ENCODE assay signal across 8 cellular contexts in the genomic region with DNA sequence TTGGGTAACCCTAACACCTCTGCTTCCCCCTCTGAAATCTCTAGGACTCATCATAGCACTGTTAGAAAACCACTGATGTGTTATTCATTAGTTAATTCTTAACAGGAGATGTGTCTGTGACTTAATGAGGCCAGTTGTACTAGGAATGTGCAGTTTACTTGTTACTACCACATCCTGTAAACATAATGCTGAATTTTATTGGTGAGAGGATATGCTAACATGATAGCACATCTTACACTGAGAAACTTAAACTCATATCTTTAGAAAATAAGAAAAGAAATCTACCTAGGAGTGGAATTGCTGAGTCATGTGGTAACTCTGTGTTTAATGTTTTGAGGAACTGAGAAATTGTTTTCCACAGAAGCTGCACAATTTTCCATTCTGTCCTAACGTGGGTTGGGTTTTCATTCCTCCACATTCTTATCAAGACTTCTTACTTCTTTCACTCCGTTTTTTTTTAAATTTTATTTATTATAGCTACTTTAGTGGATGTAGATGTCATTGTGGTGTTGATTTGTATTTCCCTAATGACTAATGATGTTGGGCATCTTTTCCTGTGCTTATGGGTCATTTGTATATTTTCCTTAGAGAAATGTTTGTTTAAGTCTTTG. TPM values are rescaled to one million over a fixed set of nuclear protein-coding genes. Genes with fewer than 3 reads are reported as not detected.
A peak's percentile ranks its signal among the peaks of the same experiment; 100 is the strongest.
DNase-seq lines count a peak whose midpoint lies in the region; ATAC-seq and TF ChIP-seq lines count a peak whose summit lies in the region.

No MANE protein-coding gene starts in this region.

- H3K27me3 Mint-ChIP-seq in activated T-helper 1 cell treated with anti-CD3 and anti-CD28 coated beads, Interleukin-12 subunit alpha, Interleukin-12 subunit beta, Interleukin-2, Interleukin-4 antibody, amounts not matched to agents 30 ng/mL and 10 ng/mL and 1 ng/mL, durations not matched to agents 14 hours and 24 hours and 36 hours (ENCODE audit: insufficient read depth), result no peaks in the 10 kb centered on the region

- in situ Hi-C loops in mammary epithelial cell (cut with MboI; ENCODE audit: low sequenced_read_pairs in 2 of 2), result no loop called here

- H3K27ac ChIP-seq in mammary epithelial cell (ENCODE audit: insufficient read depth, low read depth, low read length) (no peak overlapping the region), vagina (no peak overlapping the region), upper lobe of right lung (no peak overlapping the region)

- ATAC-seq in GM18520 (IDR thresholded peaks at IDR 0.05; ENCODE audit: unreplicated experiment) (peak; percentile 77), HG03060 (IDR thresholded peaks at IDR 0.05; ENCODE audit: low read depth, unreplicated experiment) (peak; percentile 50), omental fat pad (ENCODE audit: low FRiP score) (peak; percentile 19), GM21528 (IDR thresholded peaks at IDR 0.05; ENCODE audit: low FRiP score, unreplicated experiment) (no peak), upper lobe of right lung (no peak)

- H3K27ac Mint-ChIP-seq in activated T-helper 1 cell treated with anti-CD3 and anti-CD28 coated beads, Interleukin-12 subunit alpha, Interleukin-12 subunit beta, Interleukin-2, Interleukin-4 antibody, amounts not matched to agents 30 ng/mL and 10 ng/mL and 1 ng/mL, durations not matched to agents 14 hours and 24 hours and 36 hours, result peak overlapping the region; percentile 63

- CTCF ChIA-PET in mammary epithelial cell (lab: Charles Lee; ENCODE audit: low non-redundant PET), result no interaction called here

- no peaks in the 10 kb centered on the region for H4K20me1 ChIP-seq in mammary epithelial cell (ENCODE audit: insufficient read depth, low read length)

- dilution Hi-C loops in mammary epithelial cell (cut with HindIII; ENCODE audit: low sequenced_read_pairs), result no loop called here

- H3K36me3 Mint-ChIP-seq in activated T-helper 1 cell treated with anti-CD3 and anti-CD28 coated beads, Interleukin-12 subunit alpha, Interleukin-12 subunit beta, Interleukin-2, Interleukin-4 antibody, amounts not matched to agents 30 ng/mL and 10 ng/mL and 1 ng/mL, durations not matched to agents 14 hours and 24 hours and 36 hours (ENCODE audit: low read depth), result peaks cover 22% of the 10 kb centered on the region

- no peak overlapping the region for H2AFZ ChIP-seq in mammary epithelial cell (ENCODE audit: low read depth, low read length)

- H3K9me3 Mint-ChIP-seq in activated T-helper 1 cell treated with anti-CD3 and anti-CD28 coated beads, Interleukin-12 subunit alpha, Interleukin-12 subunit beta, Interleukin-2, Interleukin-4 antibody, amounts not matched to agents 30 ng/mL and 10 ng/mL and 1 ng/mL, durations not matched to agents 14 hours and 24 hours and 36 hours, result no peaks in the 10 kb centered on the region

- 100% methylated on average over 2 of the region's 2 CpGs for whole genome bisulfite sequencing in mammary epithelial cell (ENCODE audit: low coverage, missing lambda C conversion rate)

- no TSS peak for BruUV-seq in mammary epithelial cell (replicated peaks; lab: Mats Ljungman, UMichigan)

- intact Hi-C loops in activated T-helper 1 cell treated with anti-CD3 and anti-CD28 coated beads, Interleukin-12 subunit alpha, Interleukin-12 subunit beta, Interleukin-2, Interleukin-4 antibody, amounts not matched to agents 30 ng/mL and 10 ng/mL and 1 ng/mL, durations not matched to agents 14 hours and 24 hours and 36 hours (cut with micrococcal nuclease), result loop anchor here (1.0 kb wide), 2 partner anchors 34 to 51 kb away; partner anchors contain the start of gene XNDC1N
- intact Hi-C loops in mammary epithelial cell (cut with micrococcal nuclease), result no loop called here
- intact Hi-C loops in vagina (cut with DNase I), result no loop called here
- intact Hi-C loops in upper lobe of right lung (cut with DNase I), result no loop called here

- no peak overlapping the region for H3K9ac ChIP-seq in mammary epithelial cell (ENCODE audit: insufficient read depth, low read length)

- H3K79me2 ChIP-seq in mammary epithelial cell (ENCODE audit: insufficient read depth, low read length), result peaks cover 3% of the 10 kb centered on the region

- H3K27me3 ChIP-seq in mammary epithelial cell (ENCODE audit: insufficient read depth, low read length), result no peaks in the 10 kb centered on the region
- H3K27me3 ChIP-seq in vagina, result no peaks in the 10 kb centered on the region
- no peaks in the 10 kb centered on the region for H3K27me3 ChIP-seq in upper lobe of right lung

- no peak overlapping the region for H3K4me2 ChIP-seq in mammary epithelial cell (ENCODE audit: insufficient read depth, low read depth, low read length)

- H3K36me3 ChIP-seq in mammary epithelial cell (ENCODE audit: insufficient read depth, low read length) (peaks cover 5% of the 10 kb centered on the region), vagina (peaks cover 0 to 22% of the 10 kb centered on the region in 2 donors), upper lobe of right lung (peaks cover 41% of the 10 kb centered on the region)

- H3K4me1 Mint-ChIP-seq in activated T-helper 1 cell treated with anti-CD3 and anti-CD28 coated beads, Interleukin-12 subunit alpha, Interleukin-12 subunit beta, Interleukin-2, Interleukin-4 antibody, amounts not matched to agents 30 ng/mL and 10 ng/mL and 1 ng/mL, durations not matched to agents 14 hours and 24 hours and 36 hours (ENCODE audit: low read depth), result peaks cover 38% of the 10 kb centered on the region

- TF ChIP-seq POLR2A in vagina (IDR thresholded peaks at IDR 0.05), result no peak

- H3K4me1 ChIP-seq in mammary epithelial cell (ENCODE audit: insufficient read depth, low read length) (no peaks in the 10 kb centered on the region), vagina (no peaks in the 10 kb centered on the region), upper lobe of right lung (peaks cover 4% of the 10 kb centered on the region)

- H3K4me3 Mint-ChIP-seq in activated T-helper 1 cell treated with anti-CD3 and anti-CD28 coated beads, Interleukin-12 subunit alpha, Interleukin-12 subunit beta, Interleukin-2, Interleukin-4 antibody, amounts not matched to agents 30 ng/mL and 10 ng/mL and 1 ng/mL, durations not matched to agents 14 hours and 24 hours and 36 hours, result peak overlapping the region; percentile 43

- H3K4me3 ChIP-seq in mammary epithelial cell (replicated peaks in 1 of 3; ENCODE audit: insufficient read depth in 1 of 3, low read depth in 2 of 3, low read length in 3 of 3) (no peak overlapping the region), vagina (no peak overlapping the region), upper lobe of right lung (no peak overlapping the region)

- H3K9me3 ChIP-seq in mammary epithelial cell (replicated peaks; ENCODE audit: insufficient read depth, low read length) (no peaks in the 10 kb centered on the region), vagina (no peaks in the 10 kb centered on the region), upper lobe of right lung (no peaks in the 10 kb centered on the region)

- no peak for TF ChIP-seq CTCF in omental fat pad (IDR thresholded peaks at IDR 0.05)
- no peak for TF ChIP-seq CTCF in mammary epithelial cell (conservative IDR thresholded peaks at IDR 0.05 in 1 of 2, IDR thresholded peaks at IDR 0.05 in 1 of 2; ENCODE audit: extremely low read depth in 1 of 2, insufficient read depth in 1 of 2, low read depth in 1 of 2, low read length in 2 of 2)
- no peak for TF ChIP-seq CTCF in vagina (IDR thresholded peaks at IDR 0.05)
- no peak for TF ChIP-seq CTCF in upper lobe of right lung (IDR thresholded peaks at IDR 0.05)

- no peak for DNase-seq in activated T-helper 1 cell treated with anti-CD3 and anti-CD28 coated beads, Interleukin-12 subunit alpha, Interleukin-12 subunit beta, Interleukin-2, Interleukin-4 antibody, amounts not matched to agents 30 ng/mL and 10 ng/mL and 1 ng/mL, durations not matched to agents 14 hours and 24 hours and 36 hours (ENCODE audit: low spot score)
- DNase-seq in omental fat pad (ENCODE audit: low spot score), result no peak
- no peak for DNase-seq in mammary epithelial cell
- no peak for DNase-seq in vagina (ENCODE audit: extremely low spot score in 2 of 2)
- DNase-seq in upper lobe of right lung, result no peak

RNA-seq across cellular contexts. Expression of gene RNF121, which starts 33.7 kb away (rescaled TPM):
- 65.8 and 70.3 TPM in 2 replicates for total RNA-seq in activated T-helper 1 cell treated with anti-CD3 and anti-CD28 coated beads, Interleukin-12 subunit alpha, Interleukin-12 subunit beta, Interleukin-2, Interleukin-4 antibody, amounts not matched to agents 30 ng/mL and 10 ng/mL and 1 ng/mL, durations not matched to agents 14 hours and 24 hours and 36 hours
- total RNA-seq in omental fat pad (10 to 100 TPM; 19.2 to 25.6 (median 23.7) TPM), mammary epithelial cell (10 to 100 TPM; 32.2 to 33.9 TPM), vagina (21.1 TPM), upper lobe of right lung (26.8 TPM)
- 41.6 TPM for polyA plus RNA-seq in mammary epithelial cell
- polyA minus RNA-seq in mammary epithelial cell, result 78.1 TPM

RNA-seq across cellular contexts. Expression of gene XNDC1N, which starts 34.1 kb away (rescaled TPM):
- 20.9 and 21.5 TPM in 2 replicates for total RNA-seq in activated T-helper 1 cell treated with anti-CD3 and anti-CD28 coated beads, Interleukin-12 subunit alpha, Interleukin-12 subunit beta, Interleukin-2, Interleukin-4 antibody, amounts not matched to agents 30 ng/mL and 10 ng/mL and 1 ng/mL, durations not matched to agents 14 hours and 24 hours and 36 hours
- total RNA-seq in omental fat pad (10 to 100 TPM in 1 of 4 donors, 1 to 10 TPM in 3; 4.7 to 10.9 (median 6.1) TPM), mammary epithelial cell (1 to 10 TPM; 5.5 to 9.7 TPM), vagina (1.7 TPM), upper lobe of right lung (7.0 TPM)
- 2.6 TPM for polyA plus RNA-seq in mammary epithelial cell
- 9.7 TPM for polyA minus RNA-seq in mammary epithelial cell

RNA-seq across cellular contexts. Expression of gene IL18BP, which starts 36.2 kb away (rescaled TPM):
- total RNA-seq in activated T-helper 1 cell treated with anti-CD3 and anti-CD28 coated beads, Interleukin-12 subunit alpha, Interleukin-12 subunit beta, Interleukin-2, Interleukin-4 antibody, amounts not matched to agents 30 ng/mL and 10 ng/mL and 1 ng/mL, durations not matched to agents 14 hours and 24 hours and 36 hours, result 15.6 and 18.5 TPM in 2 replicates
- 10 to 100 TPM in 2 of 4 donors, 1 to 10 TPM in 2; 4.1 to 16.7 (median 10.8) TPM for total RNA-seq in omental fat pad
- 1 to 10 TPM; 2.7 to 6.2 TPM for total RNA-seq in mammary epithelial cell
- 1.3 TPM for polyA plus RNA-seq in mammary epithelial cell
- polyA minus RNA-seq in mammary epithelial cell, result 13.1 TPM
- 2.7 TPM for total RNA-seq in vagina
- 21.5 TPM for total RNA-seq in upper lobe of right lung

Comparison
In these comparisons a context has a peak if more than half of its experiments do, and no peak if none do; other contexts are left out.
1. ATAC-seq: peak in GM18520 (single experiment), HG03060 (single experiment) and omental fat pad (single experiment); none in GM21528 (single experiment) and upper lobe of right lung (single experiment).